8 cellular contexts compared by ENCODE assay signal in the genomic region with DNA sequence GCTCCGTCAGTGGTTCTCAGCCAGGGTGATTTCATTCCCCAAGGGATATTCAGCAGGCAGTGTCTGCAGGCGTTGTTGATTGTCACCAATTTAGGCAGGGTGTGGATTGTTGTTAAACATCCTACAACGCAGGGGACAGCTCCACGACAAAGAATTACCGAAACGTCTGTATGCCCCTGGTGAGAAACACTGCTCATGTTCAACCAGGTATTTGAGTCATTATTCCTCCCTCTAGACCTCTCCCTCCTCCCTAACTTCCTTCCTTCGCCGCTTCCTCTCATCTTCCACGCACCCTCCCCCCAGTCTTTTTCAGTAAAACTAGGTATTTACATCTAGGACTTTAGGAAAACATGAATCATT. TPM values are rescaled to one million over a fixed set of nuclear protein-coding genes. Genes with fewer than 3 reads are reported as not detected.
DNase-seq lines count a peak whose midpoint lies in the region; ATAC-seq, FAIRE-seq and TF ChIP-seq lines count a peak whose summit lies in the region.
"Had no signal": no experiment of that assay in that cellular context is flagged by ENCODE, and none has a peak within 500 bp of the region (broad histone marks: within the 10 kb centered on the region; RNA-seq: fewer than 3 reads in every experiment).

No MANE protein-coding gene starts in this region.

- peaks cover 49% of the 10 kb centered on the region for H3K4me1 ChIP-seq in osteoblast (ENCODE audit: insufficient read depth, low read length)

- no peak for TF ChIP-seq POLR2A in NB4 (IDR thresholded peaks at IDR 0.05; ENCODE audit: extremely low read depth, insufficient read length)

- peak overlapping the region; percentile 34 for H3K27ac ChIP-seq in osteoblast (ENCODE audit: low read depth, low read length)

- peak overlapping the region; percentile 72 for H3K4me2 ChIP-seq in osteoblast (ENCODE audit: insufficient read depth, low read length)

- H3K27ac Mint-ChIP-seq in activated naive CD4-positive, alpha-beta T cell treated with anti-CD3 and anti-CD28 coated beads, Interleukin-2, amount 50 U/mL, for 72 hours, result peak overlapping the region; percentile 94 to 99

- TF ChIP-seq CTCF in NB4 (IDR thresholded peaks at IDR 0.05; ENCODE audit: low read depth, low read length), result no peak
- no peak for TF ChIP-seq CTCF in osteoblast (IDR thresholded peaks at IDR 0.05; ENCODE audit: extremely low read depth, low read depth, low read length)

- peaks cover 17% of the 10 kb centered on the region for H4K20me1 ChIP-seq in osteoblast (ENCODE audit: insufficient read depth, low read length)

- H3K9me3 Mint-ChIP-seq in activated naive CD4-positive, alpha-beta T cell treated with anti-CD3 and anti-CD28 coated beads, Interleukin-2, amount 50 U/mL, for 72 hours, result no peaks in the 10 kb centered on the region

- no peaks in the 10 kb centered on the region for H3K27me3 ChIP-seq in osteoblast (ENCODE audit: insufficient read depth, low read length)

- no peak for DNase-seq in GM19239 (ENCODE audit: insufficient read length, low spot score)
- DNase-seq in NB4 (ENCODE audit: low read depth), result peak; percentile 87
- no peak for DNase-seq in activated naive CD4-positive, alpha-beta T cell treated with anti-CD3 and anti-CD28 coated beads, Interleukin-2, amount 50 U/mL, for 72 hours (ENCODE audit: low spot score in 2 of 2)
- no peak for DNase-seq in osteoblast (ENCODE audit: insufficient read length, low spot score, missing footprints)
- DNase-seq in activated gamma-delta T cell treated with Interleukin-2 at 50 U/mL for 16 hours, result no peak
- DNase-seq: NCI-H524 had no signal

- ATAC-seq in activated naive CD4-positive, alpha-beta T cell treated with anti-CD3 and anti-CD28 coated beads, Interleukin-2, amount 50 U/mL, for 72 hours, result peak; percentile 17 to 46
- ATAC-seq in GM18517 (IDR thresholded peaks at IDR 0.05; ENCODE audit: unreplicated experiment), result no peak
- ATAC-seq in HG03196 (IDR thresholded peaks at IDR 0.05; ENCODE audit: unreplicated experiment), result no peak

- peak overlapping the region; percentile 54 for H3K4me3 ChIP-seq in NB4 (ENCODE audit: low read depth, low read length)
- peak overlapping the region; percentile 46 for H3K4me3 ChIP-seq in osteoblast (ENCODE audit: insufficient read depth, low read length)

- H3K9me3 ChIP-seq in osteoblast (ENCODE audit: low read depth, low read length), result no peaks in the 10 kb centered on the region

- peak; percentile 76 for FAIRE-seq in GM19239 (lab: Jason Lieb, UNC)

- H3K79me2 ChIP-seq in osteoblast (ENCODE audit: insufficient read depth, low read length), result peaks cover 64% of the 10 kb centered on the region

- H2AFZ ChIP-seq in osteoblast (ENCODE audit: low read length), result peak overlapping the region; percentile 58

- H3K36me3 ChIP-seq in osteoblast (ENCODE audit: insufficient read depth, low read length), result no peaks in the 10 kb centered on the region

- peaks cover 24 to 35% of the 10 kb centered on the region in 2 donors for H3K36me3 Mint-ChIP-seq in activated naive CD4-positive, alpha-beta T cell treated with anti-CD3 and anti-CD28 coated beads, Interleukin-2, amount 50 U/mL, for 72 hours

RNA-seq across cellular contexts. Expression of a gene that starts 50.8 kb away (rescaled TPM):
- 10 to 100 TPM; 89.3 to 98.5 TPM for total RNA-seq in activated naive CD4-positive, alpha-beta T cell treated with anti-CD3 and anti-CD28 coated beads, Interleukin-2, amount 50 U/mL, for 72 hours
- total RNA-seq in osteoblast, result 26.8 and 28.6 TPM in 2 replicates

Comparison
In these comparisons a context has a peak if more than half of its experiments do, and no peak if none do; other contexts are left out.
1. ATAC-seq: peak in activated naive CD4-positive, alpha-beta T cell treated with anti-CD3 and anti-CD28 coated beads, Interleukin-2, amount 50 U/mL, for 72 hours (2 of 2); none in GM18517 (single experiment) and HG03196 (single experiment).